In genomic region chr12:111766608-111767361, GRCh38 we compare ENCODE assay signal across 8 cellular contexts. TPM values are rescaled to one million over a fixed set of nuclear protein-coding genes. Genes with fewer than 3 reads are reported as not detected.
DNase-seq lines count a peak whose midpoint lies in the region; ATAC-seq and TF ChIP-seq lines count a peak whose summit lies in the region.

TSS of gene ALDH2 (plus strand) at chr12:111766933. CDS start at chr12:111766983, 50 bp downstream.

- no peaks in the 10 kb centered on the region for H4K20me1 ChIP-seq in SU-DHL-6 (ENCODE audit: low read depth, low read length)

- TF ChIP-seq CTCF in GM12872 (IDR thresholded peaks at IDR 0.05; ENCODE audit: insufficient read depth, low read depth, low read length): 0 out of 3 replicates have a peak, but pooled peaks have one; percentile 1
- TF ChIP-seq CTCF in SU-DHL-6 (IDR thresholded peaks at IDR 0.05; ENCODE audit: insufficient read depth, low read length, poor library complexity, severe bottlenecking): peak; percentile 17
- no peak for TF ChIP-seq CTCF in cardiac fibroblast (IDR thresholded peaks at IDR 0.05; ENCODE audit: low read depth, low read length)
- TF ChIP-seq CTCF in gastrocnemius medialis (IDR thresholded peaks at IDR 0.05 in 4 of 5, conservative IDR thresholded peaks at IDR 0.05 in 1 of 5): no peak

- H3K4me1 ChIP-seq in iPS-20b (ENCODE audit: insufficient read depth, low read length): peaks cover 11% of the 10 kb centered on the region
- peaks cover 6 to 24% of the 10 kb centered on the region in 2 donors for H3K4me1 ChIP-seq in gastrocnemius medialis

- intact Hi-C loops in gastrocnemius medialis (cut with DNase I; ENCODE audit: low total_unique reads): loop anchor here (2.0 kb wide), 1 partner anchor 360 kb away; no protein-coding TSS in a partner anchor

- H3K4me3 ChIP-seq in SU-DHL-6 (ENCODE audit: insufficient read depth, low read length, poor library complexity, severe bottlenecking) (peak within 1 kb of the TSS; percentile 50), cardiac fibroblast (replicated peaks in 1 of 2; ENCODE audit: low read depth in 2 of 2, low read length in 2 of 2) (peak within 1 kb of the TSS; percentile 66 to 78), iPS-20b (ENCODE audit: low read length) (peak within 1 kb of the TSS; percentile 90), gastrocnemius medialis (peak within 1 kb of the TSS; percentile 85 to 95 (median 92))

- H3K36me3 ChIP-seq in SU-DHL-6 (ENCODE audit: low read length): no peaks in the 10 kb centered on the region
- no peaks in the 10 kb centered on the region for H3K36me3 ChIP-seq in iPS-20b (ENCODE audit: insufficient read depth, low read depth, low read length)
- no peaks in the 10 kb centered on the region for H3K36me3 ChIP-seq in gastrocnemius medialis

- ATAC-seq in HG03280 (IDR thresholded peaks at IDR 0.05; ENCODE audit: unreplicated experiment) (peak; percentile 44), gastrocnemius medialis (peak; percentile 82 to 84), HG03196 (IDR thresholded peaks at IDR 0.05; ENCODE audit: unreplicated experiment) (no peak)

- peak within 1 kb of the TSS; percentile 60 for H3K27ac ChIP-seq in SU-DHL-6 (ENCODE audit: low read depth, low read length)
- H3K27ac ChIP-seq in iPS-20b (ENCODE audit: low read length): peak within 1 kb of the TSS; percentile 22
- peak within 1 kb of the TSS; percentile 81 to 87 (median 84) for H3K27ac ChIP-seq in gastrocnemius medialis

- no peaks in the 10 kb centered on the region for H3K9me2 ChIP-seq in SU-DHL-6 (replicated peaks; ENCODE audit: insufficient read depth, low read length)

- H3K9me3 ChIP-seq in SU-DHL-6 (ENCODE audit: insufficient read depth, low read length) (no peaks in the 10 kb centered on the region), iPS-20b (ENCODE audit: insufficient read depth, low read depth, low read length) (no peaks in the 10 kb centered on the region), gastrocnemius medialis (no peaks in the 10 kb centered on the region)

- peaks cover 12% of the 10 kb centered on the region for H3F3A ChIP-seq in SU-DHL-6 (ENCODE audit: insufficient read depth)

- H3K4me2 ChIP-seq in SU-DHL-6 (ENCODE audit: low read depth, low read length, poor library complexity, severe bottlenecking): peak within 1 kb of the TSS; percentile 81

- peak; percentile 31 to 71 for DNase-seq in cardiac fibroblast (ENCODE audit: low read depth in 2 of 2)
- peak; percentile 45 to 55 for DNase-seq in gastrocnemius medialis
- DNase-seq in SKM-1 (lab: John Stamatoyannopoulos, UW; ENCODE audit: unreplicated experiment): no peak

- H3K79me2 ChIP-seq in SU-DHL-6 (ENCODE audit: insufficient read depth, low read length): no peaks in the 10 kb centered on the region

- H3K27me3 ChIP-seq in SU-DHL-6 (ENCODE audit: low read length) (no peaks in the 10 kb centered on the region), iPS-20b (ENCODE audit: insufficient read depth, low read length) (peaks cover 14% of the 10 kb centered on the region; the same call in 1 of the 2 replicates), gastrocnemius medialis (no peaks in the 10 kb centered on the region)

- H3K9ac ChIP-seq in SU-DHL-6 (ENCODE audit: low read length) (peak within 1 kb of the TSS; percentile 63), iPS-20b (ENCODE audit: low read depth, low read length) (peak within 1 kb of the TSS; percentile 82)

- peak; percentile 69 to 85 for TF ChIP-seq POLR2A in gastrocnemius medialis (IDR thresholded peaks at IDR 0.05)

- in situ Hi-C loops in gastrocnemius medialis (cut with MboI; ENCODE audit: low sequenced_read_pairs in 4 of 4): no loop called here

- peak within 1 kb of the TSS; percentile 67 for H2AFZ ChIP-seq in SU-DHL-6 (ENCODE audit: low read depth, low read length, severe bottlenecking)

RNA-seq across cellular contexts. Expression of gene ALDH2, which starts in this region (rescaled TPM):
- total RNA-seq in gastrocnemius medialis: 100 to 1,000 TPM in 1 of 4 donors, 10 to 100 TPM in 3; 70.9 to 156 (median 89.9) TPM

Comparison
In these comparisons a context has a peak if more than half of its experiments do, and no peak if none do; other contexts are left out.
1. CTCF ChIP-seq: peak in GM12872 (single experiment) and SU-DHL-6 (single experiment); none in cardiac fibroblast (single experiment) and gastrocnemius medialis (0 of 5).
2. H3K27ac ChIP-seq: peak in every context shown above with its lines; median percentile 84 in gastrocnemius medialis; 60 in SU-DHL-6; 22 in iPS-20b.
3. Peak in every context shown above with its lines, with median percentiles within 50 percentile points of each other: H3K4me3 ChIP-seq.